ENCODE assay signal across 33 cellular contexts in genomic region chr1:64361974-64362373, GRCh38.
"Had no signal": no experiment of that assay in that cellular context is flagged by ENCODE, and none has a peak within 500 bp of the region (broad histone marks: within the 10 kb centered on the region; RNA-seq: fewer than 3 reads in every experiment).

No MANE protein-coding gene starts in this region.

- H3K27ac ChIP-seq: adrenal gland, ascending aorta, body of pancreas, brain microvascular endothelial cell, breast epithelium, cardiac muscle cell had no signal

- ATAC-seq: activated naive CD4-positive, alpha-beta T cell treated with anti-CD3 and anti-CD28 coated beads, Interleukin-2, amount 50 U/mL, for 72 hours; activated naive CD8-positive, alpha-beta T cell treated with anti-CD3 and anti-CD28 coated beads, Interleukin-2, amount 50 U/mL, for 24 hours; activated T-cell treated with anti-CD3 and anti-CD28 coated beads, Interleukin-2, amount 50 U/mL, for 4 hours; activated T-cell treated with anti-CD3 and anti-CD28 coated beads, Interleukin-2, amount 50 U/mL, for 72 hours; activated T-helper 17 cell treated with anti-CD3 and anti-CD28 coated beads, Interleukin-2, amount 50 U/mL, for 72 hours; body of pancreas had no signal

- H3K36me3 ChIP-seq: adrenal gland, ascending aorta, brain microvascular endothelial cell, breast epithelium, cardiac muscle cell had no signal

- H3K4me3 ChIP-seq: adrenal gland, ascending aorta, body of pancreas, breast epithelium, cardiac muscle cell had no signal

- DNase-seq: activated effector memory CD4-positive, alpha-beta T cell treated with anti-CD3 and anti-CD28 coated beads, Interleukin-2, amount 50 U/mL, for 16 hours; activated effector memory CD4-positive, alpha-beta T cell treated with Interleukin-2 at 50 U/mL for 16 hours; activated gamma-delta T cell; activated gamma-delta T cell treated with Interleukin-2 at 50 U/mL for 16 hours; activated naive CD4-positive, alpha-beta T cell; activated naive CD4-positive, alpha-beta T cell treated with anti-CD3 and anti-CD28 coated beads for 36 hours; activated naive CD4-positive, alpha-beta T cell treated with anti-CD3 and anti-CD28 coated beads, Interleukin-2, amount 10 ng/mL, durations not matched to agents 7 days and 5 days; activated naive CD4-positive, alpha-beta T cell treated with anti-CD3 and anti-CD28 coated beads, Interleukin-2, amount 50 U/mL, for 16 hours; activated naive CD4-positive, alpha-beta T cell treated with Interleukin-2 at 50 U/mL for 16 hours; activated naive CD8-positive, alpha-beta T cell treated with anti-CD3 and anti-CD28 coated beads for 36 hours; activated naive CD8-positive, alpha-beta T cell treated with anti-CD3 and anti-CD28 coated beads, Interleukin-2, amount 10 ng/mL, durations not matched to agents 7 days and 5 days; activated naive CD8-positive, alpha-beta T cell treated with anti-CD3 and anti-CD28 coated beads, Interleukin-2, amount 50 U/mL, for 24 hours; activated T-cell treated with anti-CD3 and anti-CD28 coated beads for 4 hours; activated T-cell treated with anti-CD3 and anti-CD28 coated beads, Interleukin-2, amount 50 U/mL, for 1 hour; activated T-cell treated with anti-CD3 and anti-CD28 coated beads, Interleukin-2, amount 50 U/mL, for 24 hours; activated T-cell treated with anti-CD3 and anti-CD28 coated beads, Interleukin-2, amount 50 U/mL, for 4 hours; activated T-cell treated with anti-CD3 and anti-CD28 coated beads, Interleukin-2, amount 50 U/mL, for 48 hours; activated T-cell treated with anti-CD3 and anti-CD28 coated beads, Interleukin-2, amount 50 U/mL, for 72 hours; adrenal gland; amniotic stem cell; amygdala; anterior cingulate cortex; aorta; body of pancreas; brain microvascular endothelial cell; caudate nucleus; central memory CD4-positive, alpha-beta T cell; cerebellar nuclear complex had no signal

- H3K27me3 ChIP-seq: adrenal gland, ascending aorta, body of pancreas, brain microvascular endothelial cell, breast epithelium, cardiac muscle cell had no signal

- H3K4me1 ChIP-seq: adrenal gland, ascending aorta, body of pancreas, breast epithelium had no signal

- H3K9me3 ChIP-seq: adrenal gland, ascending aorta, body of pancreas, breast epithelium had no signal
